In genomic region chr3:67384790-67385397, GRCh38 we compare ENCODE assay signal across 8 cellular contexts.
DNase-seq lines count a peak whose midpoint lies in the region; ATAC-seq and TF ChIP-seq lines count a peak whose summit lies in the region.

No MANE protein-coding gene starts in this region.

- TF ChIP-seq CTCF in PC-3 (conservative IDR thresholded peaks at IDR 0.05; ENCODE audit: low read depth, low read length): peak; percentile 68

- H3K4me1 Mint-ChIP-seq in CD4-positive, CD25-positive, alpha-beta regulatory T cell: peaks cover 4 to 10% (median 6%) of the 10 kb centered on the region in 4 donors
- H3K4me1 Mint-ChIP-seq in activated naive CD8-positive, alpha-beta T cell treated with anti-CD3 and anti-CD28 coated beads for 36 hours: peaks cover 29% of the 10 kb centered on the region

- peak overlapping the region; percentile 0 to 85 (median 20) for H3K27ac Mint-ChIP-seq in CD4-positive, CD25-positive, alpha-beta regulatory T cell
- no peak overlapping the region for H3K27ac Mint-ChIP-seq in activated naive CD8-positive, alpha-beta T cell treated with anti-CD3 and anti-CD28 coated beads for 36 hours

- no peak overlapping the region for H3K4me3 Mint-ChIP-seq in CD4-positive, CD25-positive, alpha-beta regulatory T cell
- no peak overlapping the region for H3K4me3 Mint-ChIP-seq in activated naive CD8-positive, alpha-beta T cell treated with anti-CD3 and anti-CD28 coated beads for 36 hours

- no TSS peak for BruUV-seq in PC-3 (replicated peaks; lab: Mats Ljungman, UMichigan)

- peaks cover 29% of the 10 kb centered on the region for H3K36me3 Mint-ChIP-seq in CD4-positive, CD25-positive, alpha-beta regulatory T cell
- peaks cover 40% of the 10 kb centered on the region for H3K36me3 Mint-ChIP-seq in activated naive CD8-positive, alpha-beta T cell treated with anti-CD3 and anti-CD28 coated beads for 36 hours

- 0 out of 2 replicates have a peak overlapping the region, but pooled peaks have one; percentile 37 for H3K4me2 ChIP-seq in PC-3 (ENCODE audit: low read length)

- no peaks in the 10 kb centered on the region for H3K9me2 ChIP-seq in PC-3 (replicated peaks; ENCODE audit: low read length)

- H3K9me3 ChIP-seq in CD4-positive, CD25-positive, alpha-beta regulatory T cell (ENCODE audit: control insufficient read depth in 2 of 2, low read length in 2 of 2): no peaks in the 10 kb centered on the region
- H3K9me3 ChIP-seq in PC-3 (ENCODE audit: low read length): no peaks in the 10 kb centered on the region

- peaks cover 18% of the 10 kb centered on the region for H3K36me3 ChIP-seq in CD4-positive, CD25-positive, alpha-beta regulatory T cell (ENCODE audit: control insufficient read depth, insufficient read depth, low read length)
- H3K36me3 ChIP-seq in PC-3 (ENCODE audit: low read depth, low read length): no peaks in the 10 kb centered on the region

- peak in 1 of 2 donors; percentile 31 for ATAC-seq in CD4-positive, CD25-positive, alpha-beta regulatory T cell (ENCODE audit: low read depth in 2 of 2)
- peak; percentile 71 for ATAC-seq in PC-3
- no peak for ATAC-seq in GM18517 (IDR thresholded peaks at IDR 0.05; ENCODE audit: unreplicated experiment)

- no peaks in the 10 kb centered on the region for H3K79me2 ChIP-seq in PC-3 (ENCODE audit: low read length)

- no peak overlapping the region for H3K4me3 ChIP-seq in CD4-positive, CD25-positive, alpha-beta regulatory T cell (ENCODE audit: low read depth, low read length)
- no peak overlapping the region for H3K4me3 ChIP-seq in PC-3 (ENCODE audit: low read length)

- intact Hi-C loops in PC-3 (cut with micrococcal nuclease): loop anchor here (5.0 to 10.0 kb wide), 4 partner anchors 220 to 870 kb away; no protein-coding TSS in a partner anchor

- POLR2A ChIA-PET in HEK293T (lab: Yijun Ruan, JAX): no interaction called here
- POLR2A ChIA-PET in PC-3 (lab: Charles Lee; ENCODE audit: unreplicated experiment): no interaction called here

- CTCF ChIA-PET in HEK293T (lab: Yijun Ruan, JAX) (interaction anchor here (0.6 to 1.3 kb wide), 5 partner anchors 11 to 406 kb away, joined by 3 to 4 read pairs (median 3); no protein-coding TSS in a partner anchor), PC-3 (lab: Charles Lee) (no interaction called here)

- H3K4me1 ChIP-seq in CD4-positive, CD25-positive, alpha-beta regulatory T cell (ENCODE audit: control insufficient read depth, insufficient read depth, low read length, poor library complexity, severe bottlenecking): no peaks in the 10 kb centered on the region
- no peaks in the 10 kb centered on the region for H3K4me1 ChIP-seq in PC-3 (ENCODE audit: insufficient read depth, low read length)

- no peak overlapping the region for H3K27ac ChIP-seq in CD4-positive, CD25-positive, alpha-beta regulatory T cell (ENCODE audit: insufficient read depth, low read length, poor library complexity, severe bottlenecking)
- H3K27ac ChIP-seq in PC-3 (ENCODE audit: low read length): no peak overlapping the region

- no peaks in the 10 kb centered on the region for H4K20me1 ChIP-seq in PC-3 (ENCODE audit: low read length)

- H3K9ac ChIP-seq in PC-3 (ENCODE audit: low read length): no peak overlapping the region

- peaks cover 0 to 2% (median 0%) of the 10 kb centered on the region in 7 donors for H3K9me3 Mint-ChIP-seq in CD4-positive, CD25-positive, alpha-beta regulatory T cell
- H3K9me3 Mint-ChIP-seq in activated naive CD8-positive, alpha-beta T cell treated with anti-CD3 and anti-CD28 coated beads for 36 hours: peaks cover 8% of the 10 kb centered on the region

- H3F3A ChIP-seq in PC-3 (ENCODE audit: low read length, unreplicated experiment): no peaks in the 10 kb centered on the region

- no peak overlapping the region for H2AFZ ChIP-seq in PC-3 (ENCODE audit: low read length)

- no peaks in the 10 kb centered on the region for H3K27me3 ChIP-seq in CD4-positive, CD25-positive, alpha-beta regulatory T cell (ENCODE audit: control insufficient read depth, insufficient read depth, low read length)
- no peaks in the 10 kb centered on the region for H3K27me3 ChIP-seq in PC-3 (ENCODE audit: low read length)

- H3K27me3 Mint-ChIP-seq in CD4-positive, CD25-positive, alpha-beta regulatory T cell: no peaks in the 10 kb centered on the region
- H3K27me3 Mint-ChIP-seq in activated naive CD8-positive, alpha-beta T cell treated with anti-CD3 and anti-CD28 coated beads for 36 hours: no peaks in the 10 kb centered on the region

- peak in 2 of 3 donors; percentile 14 to 50 for DNase-seq in CD4-positive, CD25-positive, alpha-beta regulatory T cell
- DNase-seq in HEK293T (ENCODE audit: extremely low spot score) (peak; percentile 59), PC-3 (peak; percentile 52), inferior parietal cortex (ENCODE audit: extremely low spot score) (peak; percentile 61), OCI-M2 (lab: John Stamatoyannopoulos, UW; ENCODE audit: unreplicated experiment) (no peak)
- peak; percentile 28 for DNase-seq in activated naive CD8-positive, alpha-beta T cell treated with anti-CD3 and anti-CD28 coated beads for 36 hours
- DNase-seq in stimulated activated CD8-positive, alpha-beta memory T cell treated with anti-CD3 and anti-CD28 coated beads, Interleukin-15, amount 100 ng/mL, for 1 hour (ENCODE audit: low read depth): peak; percentile 14

TF ChIP-seq in HEK293T, 16 proteins besides CTCF, POLR2A, EP300 and RAD21:
- TF ChIP-seq SUZ12 (IDR thresholded peaks at IDR 0.05): no peak
- no peak for TF ChIP-seq CTBP1 (IDR thresholded peaks at IDR 0.05; ENCODE audit: borderline replicate concordance)
- TF ChIP-seq, protein P1, sequence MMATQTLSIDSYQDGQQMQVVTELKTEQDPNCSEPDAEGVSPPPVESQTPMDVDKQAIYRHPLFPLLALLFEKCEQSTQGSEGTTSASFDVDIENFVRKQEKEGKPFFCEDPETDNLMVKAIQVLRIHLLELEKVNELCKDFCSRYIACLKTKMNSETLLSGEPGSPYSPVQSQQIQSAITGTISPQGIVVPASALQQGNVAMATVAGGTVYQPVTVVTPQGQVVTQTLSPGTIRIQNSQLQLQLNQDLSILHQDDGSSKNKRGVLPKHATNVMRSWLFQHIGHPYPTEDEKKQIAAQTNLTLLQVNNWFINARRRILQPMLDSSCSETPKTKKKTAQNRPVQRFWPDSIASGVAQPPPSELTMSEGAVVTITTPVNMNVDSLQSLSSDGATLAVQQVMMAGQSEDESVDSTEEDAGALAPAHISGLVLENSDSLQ (IDR thresholded peaks at IDR 0.05): no peak
- no peak for TF ChIP-seq SP1 (IDR thresholded peaks at IDR 0.05)
- TF ChIP-seq ZNF384 (IDR thresholded peaks at IDR 0.05): no peak
- no peak for TF ChIP-seq FOXM1 (IDR thresholded peaks at IDR 0.05; ENCODE audit: borderline replicate concordance)
- no peak for TF ChIP-seq L3MBTL2 (conservative IDR thresholded peaks at IDR 0.05)
- no peak for TF ChIP-seq ELF4 (IDR thresholded peaks at IDR 0.05)
- TF ChIP-seq LEF1 (IDR thresholded peaks at IDR 0.05; ENCODE audit: borderline replicate concordance): no peak
- TF ChIP-seq FOXA1 (IDR thresholded peaks at IDR 0.05): no peak
- TF ChIP-seq BHLHE40 (IDR thresholded peaks at IDR 0.05; ENCODE audit: borderline replicate concordance): no peak
- TF ChIP-seq NFRKB (IDR thresholded peaks at IDR 0.05): no peak
TF ChIP-seq in HEK293T: peak in this region for 0.
